Comparison of ENCODE assay signal across 8 cellular contexts in the genomic region with DNA sequence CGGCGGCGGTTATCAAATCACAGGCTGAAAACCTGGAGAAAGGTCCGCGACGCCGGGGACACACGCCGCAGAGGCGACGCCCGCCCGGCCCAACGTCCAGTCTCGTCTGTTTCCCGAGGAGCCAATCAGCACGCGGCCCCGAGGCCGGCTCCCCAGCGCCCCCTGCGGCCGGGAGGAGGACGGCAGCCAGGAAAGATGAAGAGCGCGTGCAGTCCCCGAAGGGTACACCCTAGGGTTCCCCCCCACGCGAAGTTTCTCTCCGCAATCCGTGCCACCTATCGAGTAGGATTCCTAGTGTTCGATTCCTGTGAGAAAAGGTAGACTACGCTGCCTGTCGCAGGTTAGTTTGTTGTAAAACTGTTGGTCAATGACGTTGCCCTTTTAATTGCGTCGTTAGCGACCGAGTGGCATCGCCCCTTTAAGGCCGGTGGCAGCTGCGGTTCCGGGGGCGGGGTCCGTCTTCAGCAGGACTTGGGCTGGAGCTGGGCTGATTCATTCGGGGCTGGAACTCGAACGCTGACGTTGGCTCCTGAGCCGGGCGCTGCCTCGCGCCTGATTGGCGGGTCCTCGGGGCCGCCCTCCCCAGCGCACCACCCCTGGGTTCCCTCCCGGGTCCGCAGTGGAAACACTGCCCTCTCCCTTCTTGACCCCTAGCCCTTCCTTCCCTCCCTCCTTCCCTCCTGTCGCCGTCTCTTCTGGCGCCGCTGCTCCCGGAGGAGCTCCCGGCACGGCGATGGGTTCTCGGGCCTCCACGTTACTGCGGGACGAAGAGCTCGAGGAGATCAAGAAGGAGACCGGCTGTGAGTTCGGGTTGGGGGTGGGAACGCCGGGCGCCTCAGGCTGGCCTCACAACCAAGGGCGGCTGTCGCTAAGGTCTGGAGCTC. TPM values are rescaled to one million over a fixed set of nuclear protein-coding genes. Genes with fewer than 3 reads are reported as not detected.
DNase-seq lines count a peak whose midpoint lies in the region; ATAC-seq lines count a peak whose summit lies in the region.

Gene CHP1 (plus strand): TSS at position 619 of the 884 bp plus-strand sequence. CDS start 115 bp downstream, at position 734.
Gene EXD1 (minus strand): TSS at position 108 of the 884 bp plus-strand sequence. CDS start 4,182 bp downstream, outside the sequence.

- ATAC-seq in GM19372 (IDR thresholded peaks at IDR 0.05; ENCODE audit: low read depth, unreplicated experiment): peak; percentile 90
- peak; percentile 90 for ATAC-seq in HG03521 (IDR thresholded peaks at IDR 0.05; ENCODE audit: unreplicated experiment)
- ATAC-seq in left lobe of liver: peak; percentile 94

- intact Hi-C loops in dendritic cell treated with granulocyte-macrophage colony-stimulating factor and Interleukin-4, amounts not matched to agents 40 ng/mL and 50 ng/mL, for 4 days (cut with micrococcal nuclease): loop anchor here (1.0 to 2.0 kb wide), 2 partner anchors 52 to 115 kb away; partner anchors contain the start of gene INO80

- H3K4me3 Mint-ChIP-seq in dendritic cell treated with granulocyte-macrophage colony-stimulating factor and Interleukin-4, amounts not matched to agents 40 ng/mL and 50 ng/mL, for 4 days: peak within 1 kb of the TSS; percentile 91

- H3K9me3 Mint-ChIP-seq in dendritic cell treated with granulocyte-macrophage colony-stimulating factor and Interleukin-4, amounts not matched to agents 40 ng/mL and 50 ng/mL, for 4 days: no peaks in the 10 kb centered on the region

- DNase-seq in CD1c-positive myeloid dendritic cell (ENCODE audit: extremely low spot score) (peak; percentile 98), NCI-H69 (lab: John Stamatoyannopoulos, UW) (peak; percentile 99), left lobe of liver (ENCODE audit: low spot score) (peak; percentile 99)
- peak; percentile 95 for DNase-seq in activated CD4-positive, alpha-beta T cell treated with anti-CD3 and anti-CD28 coated beads, Interleukin-2, amount 50 U/mL, for 1 hour
- peak; percentile 98 for DNase-seq in stimulated activated CD4-positive, alpha-beta T cell treated with anti-CD3 and anti-CD28 coated beads, Interleukin-2, amount 100 ng/mL, for 24 hours

- H3K27ac Mint-ChIP-seq in dendritic cell treated with granulocyte-macrophage colony-stimulating factor and Interleukin-4, amounts not matched to agents 40 ng/mL and 50 ng/mL, for 4 days: peak within 1 kb of the TSS; percentile 96

- peaks cover 16% of the 10 kb centered on the region for H3K36me3 Mint-ChIP-seq in dendritic cell treated with granulocyte-macrophage colony-stimulating factor and Interleukin-4, amounts not matched to agents 40 ng/mL and 50 ng/mL, for 4 days (ENCODE audit: low read depth)

- H3K27me3 Mint-ChIP-seq in dendritic cell treated with granulocyte-macrophage colony-stimulating factor and Interleukin-4, amounts not matched to agents 40 ng/mL and 50 ng/mL, for 4 days: peaks cover 3% of the 10 kb centered on the region

- peaks cover 31% of the 10 kb centered on the region for H3K4me1 Mint-ChIP-seq in dendritic cell treated with granulocyte-macrophage colony-stimulating factor and Interleukin-4, amounts not matched to agents 40 ng/mL and 50 ng/mL, for 4 days (ENCODE audit: low read depth)

RNA-seq across cellular contexts. Expression of gene CHP1, which starts in this region (rescaled TPM):
- total RNA-seq in left lobe of liver: 176 TPM

RNA-seq across cellular contexts. Expression of gene EXD1, which starts in this region (rescaled TPM):
- not detected for total RNA-seq in left lobe of liver

Comparison
In these comparisons a context has a peak if more than half of its experiments do, and no peak if none do; other contexts are left out.
1. Peak in every context shown above with its lines: DNase-seq and ATAC-seq.